ENCODE assay signal across 1 cellular context in the genomic region with DNA sequence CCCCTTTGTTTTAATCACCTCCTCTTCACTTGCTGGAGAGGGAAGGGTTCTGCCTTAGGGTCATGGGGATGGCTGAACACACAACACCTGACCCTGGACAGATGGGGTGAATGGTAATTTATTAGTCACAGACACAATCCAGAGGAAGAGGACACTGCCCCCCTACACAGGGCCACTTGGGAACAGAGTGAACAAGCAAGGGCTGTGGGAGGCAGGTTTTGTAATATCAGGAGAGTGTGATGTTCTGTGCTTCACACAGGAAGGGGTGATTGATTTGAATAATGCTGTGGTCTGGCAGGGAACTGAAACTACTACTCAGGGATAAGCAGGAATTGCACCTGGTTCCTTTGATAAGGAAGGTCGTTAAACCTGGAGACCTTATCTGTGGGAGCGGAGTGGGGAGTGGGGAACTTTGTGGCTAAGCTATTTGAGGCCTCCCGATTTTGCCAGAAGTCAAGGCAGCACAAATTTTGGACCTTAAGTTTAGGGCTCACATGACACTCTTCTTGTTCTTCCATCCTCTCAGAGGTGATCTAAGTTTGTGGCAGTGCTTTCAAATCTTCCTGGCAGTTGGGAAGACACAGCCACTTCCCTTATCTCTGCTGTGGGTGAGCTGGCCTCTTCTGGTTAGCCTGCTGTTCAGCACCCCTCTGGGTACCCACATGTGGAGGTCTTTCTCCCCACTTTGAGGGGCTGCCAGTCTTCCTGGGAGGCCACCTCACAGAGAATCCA.
TF ChIP-seq lines count a peak whose summit lies in the region.

No MANE protein-coding gene starts in this region.

TF ChIP-seq in K562, 482 proteins besides CTCF, POLR2A, EP300 and RAD21 (continued from another document and continues in another):
- TF ChIP-seq, protein P1, sequence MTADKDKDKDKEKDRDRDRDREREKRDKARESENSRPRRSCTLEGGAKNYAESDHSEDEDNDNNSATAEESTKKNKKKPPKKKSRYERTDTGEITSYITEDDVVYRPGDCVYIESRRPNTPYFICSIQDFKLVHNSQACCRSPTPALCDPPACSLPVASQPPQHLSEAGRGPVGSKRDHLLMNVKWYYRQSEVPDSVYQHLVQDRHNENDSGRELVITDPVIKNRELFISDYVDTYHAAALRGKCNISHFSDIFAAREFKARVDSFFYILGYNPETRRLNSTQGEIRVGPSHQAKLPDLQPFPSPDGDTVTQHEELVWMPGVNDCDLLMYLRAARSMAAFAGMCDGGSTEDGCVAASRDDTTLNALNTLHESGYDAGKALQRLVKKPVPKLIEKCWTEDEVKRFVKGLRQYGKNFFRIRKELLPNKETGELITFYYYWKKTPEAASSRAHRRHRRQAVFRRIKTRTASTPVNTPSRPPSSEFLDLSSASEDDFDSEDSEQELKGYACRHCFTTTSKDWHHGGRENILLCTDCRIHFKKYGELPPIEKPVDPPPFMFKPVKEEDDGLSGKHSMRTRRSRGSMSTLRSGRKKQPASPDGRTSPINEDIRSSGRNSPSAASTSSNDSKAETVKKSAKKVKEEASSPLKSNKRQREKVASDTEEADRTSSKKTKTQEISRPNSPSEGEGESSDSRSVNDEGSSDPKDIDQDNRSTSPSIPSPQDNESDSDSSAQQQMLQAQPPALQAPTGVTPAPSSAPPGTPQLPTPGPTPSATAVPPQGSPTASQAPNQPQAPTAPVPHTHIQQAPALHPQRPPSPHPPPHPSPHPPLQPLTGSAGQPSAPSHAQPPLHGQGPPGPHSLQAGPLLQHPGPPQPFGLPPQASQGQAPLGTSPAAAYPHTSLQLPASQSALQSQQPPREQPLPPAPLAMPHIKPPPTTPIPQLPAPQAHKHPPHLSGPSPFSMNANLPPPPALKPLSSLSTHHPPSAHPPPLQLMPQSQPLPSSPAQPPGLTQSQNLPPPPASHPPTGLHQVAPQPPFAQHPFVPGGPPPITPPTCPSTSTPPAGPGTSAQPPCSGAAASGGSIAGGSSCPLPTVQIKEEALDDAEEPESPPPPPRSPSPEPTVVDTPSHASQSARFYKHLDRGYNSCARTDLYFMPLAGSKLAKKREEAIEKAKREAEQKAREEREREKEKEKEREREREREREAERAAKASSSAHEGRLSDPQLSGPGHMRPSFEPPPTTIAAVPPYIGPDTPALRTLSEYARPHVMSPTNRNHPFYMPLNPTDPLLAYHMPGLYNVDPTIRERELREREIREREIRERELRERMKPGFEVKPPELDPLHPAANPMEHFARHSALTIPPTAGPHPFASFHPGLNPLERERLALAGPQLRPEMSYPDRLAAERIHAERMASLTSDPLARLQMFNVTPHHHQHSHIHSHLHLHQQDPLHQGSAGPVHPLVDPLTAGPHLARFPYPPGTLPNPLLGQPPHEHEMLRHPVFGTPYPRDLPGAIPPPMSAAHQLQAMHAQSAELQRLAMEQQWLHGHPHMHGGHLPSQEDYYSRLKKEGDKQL (CRISPR knock-in tag; IDR thresholded peaks at IDR 0.05; ENCODE audit: borderline replicate concordance), result 0 out of 2 replicates have a peak, but pooled peaks have one; percentile 72
- TF ChIP-seq SMAD4 (CRISPR knock-in tag; conservative IDR thresholded peaks at IDR 0.05), result peak; percentile 96
- TF ChIP-seq, protein P2, sequence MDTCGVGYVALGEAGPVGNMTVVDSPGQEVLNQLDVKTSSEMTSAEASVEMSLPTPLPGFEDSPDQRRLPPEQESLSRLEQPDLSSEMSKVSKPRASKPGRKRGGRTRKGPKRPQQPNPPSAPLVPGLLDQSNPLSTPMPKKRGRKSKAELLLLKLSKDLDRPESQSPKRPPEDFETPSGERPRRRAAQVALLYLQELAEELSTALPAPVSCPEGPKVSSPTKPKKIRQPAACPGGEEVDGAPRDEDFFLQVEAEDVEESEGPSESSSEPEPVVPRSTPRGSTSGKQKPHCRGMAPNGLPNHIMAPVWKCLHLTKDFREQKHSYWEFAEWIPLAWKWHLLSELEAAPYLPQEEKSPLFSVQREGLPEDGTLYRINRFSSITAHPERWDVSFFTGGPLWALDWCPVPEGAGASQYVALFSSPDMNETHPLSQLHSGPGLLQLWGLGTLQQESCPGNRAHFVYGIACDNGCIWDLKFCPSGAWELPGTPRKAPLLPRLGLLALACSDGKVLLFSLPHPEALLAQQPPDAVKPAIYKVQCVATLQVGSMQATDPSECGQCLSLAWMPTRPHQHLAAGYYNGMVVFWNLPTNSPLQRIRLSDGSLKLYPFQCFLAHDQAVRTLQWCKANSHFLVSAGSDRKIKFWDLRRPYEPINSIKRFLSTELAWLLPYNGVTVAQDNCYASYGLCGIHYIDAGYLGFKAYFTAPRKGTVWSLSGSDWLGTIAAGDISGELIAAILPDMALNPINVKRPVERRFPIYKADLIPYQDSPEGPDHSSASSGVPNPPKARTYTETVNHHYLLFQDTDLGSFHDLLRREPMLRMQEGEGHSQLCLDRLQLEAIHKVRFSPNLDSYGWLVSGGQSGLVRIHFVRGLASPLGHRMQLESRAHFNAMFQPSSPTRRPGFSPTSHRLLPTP (IDR thresholded peaks at IDR 0.05; ENCODE audit: borderline replicate concordance, extremely low read depth, insufficient read length), result no peak
- TF ChIP-seq, protein P3, sequence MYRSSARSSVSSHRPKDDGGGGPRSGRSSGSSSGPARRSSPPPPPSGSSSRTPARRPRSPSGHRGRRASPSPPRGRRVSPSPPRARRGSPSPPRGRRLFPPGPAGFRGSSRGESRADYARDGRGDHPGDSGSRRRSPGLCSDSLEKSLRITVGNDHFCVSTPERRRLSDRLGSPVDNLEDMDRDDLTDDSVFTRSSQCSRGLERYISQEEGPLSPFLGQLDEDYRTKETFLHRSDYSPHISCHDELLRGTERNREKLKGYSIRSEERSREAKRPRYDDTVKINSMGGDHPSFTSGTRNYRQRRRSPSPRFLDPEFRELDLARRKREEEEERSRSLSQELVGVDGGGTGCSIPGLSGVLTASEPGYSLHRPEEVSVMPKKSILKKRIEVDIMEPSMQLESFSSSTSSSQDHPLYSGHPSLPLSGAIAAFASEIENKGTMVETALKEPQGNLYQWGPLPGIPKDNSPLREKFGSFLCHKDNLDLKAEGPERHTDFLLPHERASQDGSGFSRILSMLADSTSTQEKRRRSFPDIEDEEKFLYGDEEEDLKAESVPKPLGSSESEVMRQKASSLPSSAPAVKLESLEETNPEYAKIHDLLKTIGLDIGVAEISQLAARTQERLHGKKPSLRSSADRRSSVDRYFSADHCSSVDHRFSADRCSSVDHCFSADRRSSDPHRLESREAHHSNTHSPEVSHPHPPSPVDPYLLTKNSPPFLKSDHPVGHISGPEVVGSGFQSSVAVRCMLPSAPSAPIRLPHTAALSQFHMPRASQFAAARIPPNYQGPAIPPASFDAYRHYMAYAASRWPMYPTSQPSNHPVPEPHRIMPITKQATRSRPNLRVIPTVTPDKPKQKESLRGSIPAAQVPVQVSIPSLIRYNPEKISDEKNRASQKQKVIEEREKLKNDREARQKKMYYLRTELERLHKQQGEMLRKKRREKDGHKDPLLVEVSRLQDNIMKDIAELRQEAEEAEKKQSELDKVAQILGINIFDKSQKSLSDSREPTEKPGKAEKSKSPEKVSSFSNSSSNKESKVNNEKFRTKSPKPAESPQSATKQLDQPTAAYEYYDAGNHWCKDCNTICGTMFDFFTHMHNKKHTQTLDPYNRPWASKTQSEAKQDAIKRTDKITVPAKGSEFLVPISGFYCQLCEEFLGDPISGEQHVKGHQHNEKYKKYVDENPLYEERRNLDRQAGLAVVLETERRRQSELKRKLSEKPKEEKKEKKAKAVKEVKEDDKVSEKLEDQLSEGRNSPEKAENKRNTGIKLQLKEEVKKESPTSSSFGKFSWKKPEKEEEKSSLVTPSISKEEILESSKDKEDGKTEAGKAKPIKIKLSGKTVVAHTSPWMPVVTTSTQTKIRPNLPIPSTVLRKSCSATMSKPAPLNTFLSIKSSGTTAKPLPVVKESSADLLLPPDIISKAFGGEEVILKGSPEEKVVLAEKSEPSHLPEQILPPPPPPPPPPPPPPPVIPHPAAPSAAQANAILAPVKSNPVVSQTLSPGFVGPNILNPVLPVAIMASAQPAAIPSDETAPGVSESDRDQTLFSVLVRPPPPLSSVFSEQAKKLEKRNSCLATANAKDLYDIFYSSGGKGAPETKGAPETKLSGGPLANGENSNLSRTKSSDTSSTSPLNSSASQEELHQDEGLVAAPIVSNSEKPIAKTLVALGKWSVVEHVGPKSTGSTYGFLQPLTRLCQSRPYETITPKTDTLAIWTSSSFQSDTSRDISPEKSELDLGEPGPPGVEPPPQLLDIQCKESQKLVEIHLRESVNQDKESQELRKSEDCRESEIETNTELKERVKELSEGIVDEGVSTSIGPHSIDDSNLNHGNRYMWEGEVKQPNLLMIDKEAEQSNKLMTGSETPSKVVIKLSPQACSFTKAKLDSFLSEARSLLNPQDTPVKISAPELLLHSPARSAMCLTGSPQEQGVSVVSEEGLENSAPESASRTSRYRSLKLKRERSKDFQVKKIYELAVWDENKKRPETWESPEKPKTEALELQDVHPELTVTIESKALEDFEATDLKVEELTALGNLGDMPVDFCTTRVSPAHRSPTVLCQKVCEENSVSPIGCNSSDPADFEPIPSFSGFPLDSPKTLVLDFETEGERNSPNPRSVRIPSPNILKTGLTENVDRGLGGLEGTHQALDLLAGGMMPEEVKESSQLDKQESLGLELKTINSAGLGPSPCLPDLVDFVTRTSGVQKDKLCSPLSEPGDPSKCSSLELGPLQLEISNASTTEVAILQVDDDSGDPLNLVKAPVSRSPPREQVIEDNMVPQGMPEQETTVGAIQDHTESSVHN (IDR thresholded peaks at IDR 0.05; ENCODE audit: borderline replicate concordance in 1 of 2, low read depth in 1 of 2), result peak in 1 of 2 experiments; percentile 90; a peak in 2 of 4 replicates
- no peak for TF ChIP-seq PCBP2 (IDR thresholded peaks at IDR 0.05; ENCODE audit: low read depth, low read length, poor library complexity, severe bottlenecking)
- TF ChIP-seq, protein P4, sequence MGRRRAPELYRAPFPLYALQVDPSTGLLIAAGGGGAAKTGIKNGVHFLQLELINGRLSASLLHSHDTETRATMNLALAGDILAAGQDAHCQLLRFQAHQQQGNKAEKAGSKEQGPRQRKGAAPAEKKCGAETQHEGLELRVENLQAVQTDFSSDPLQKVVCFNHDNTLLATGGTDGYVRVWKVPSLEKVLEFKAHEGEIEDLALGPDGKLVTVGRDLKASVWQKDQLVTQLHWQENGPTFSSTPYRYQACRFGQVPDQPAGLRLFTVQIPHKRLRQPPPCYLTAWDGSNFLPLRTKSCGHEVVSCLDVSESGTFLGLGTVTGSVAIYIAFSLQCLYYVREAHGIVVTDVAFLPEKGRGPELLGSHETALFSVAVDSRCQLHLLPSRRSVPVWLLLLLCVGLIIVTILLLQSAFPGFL (CRISPR knock-in tag; IDR thresholded peaks at IDR 0.05), result no peak
- peak; percentile 66; the same call in 1 of the 2 replicates for TF ChIP-seq NR2C1 (IDR thresholded peaks at IDR 0.05)
- TF ChIP-seq NR2C1 (tag; IDR thresholded peaks at IDR 0.05), result peak; percentile 87
- TF ChIP-seq CBX2 (IDR thresholded peaks at IDR 0.05; ENCODE audit: insufficient read depth, low read length, poor library complexity, severe bottlenecking), result no peak
- no peak for TF ChIP-seq HNRNPLL (IDR thresholded peaks at IDR 0.05; ENCODE audit: low read depth, low read length, poor library complexity, severe bottlenecking)
- peak; percentile 93 for TF ChIP-seq GATAD2B (IDR thresholded peaks at IDR 0.05; ENCODE audit: borderline replicate concordance)
- peak; percentile 65 for TF ChIP-seq MYC (IDR thresholded peaks at IDR 0.05; ENCODE audit: low read depth, low read length)
- no peak for TF ChIP-seq MYC (CRISPR knock-in tag; IDR thresholded peaks at IDR 0.05; ENCODE audit: borderline replicate concordance, low read depth)
- TF ChIP-seq, protein P5, sequence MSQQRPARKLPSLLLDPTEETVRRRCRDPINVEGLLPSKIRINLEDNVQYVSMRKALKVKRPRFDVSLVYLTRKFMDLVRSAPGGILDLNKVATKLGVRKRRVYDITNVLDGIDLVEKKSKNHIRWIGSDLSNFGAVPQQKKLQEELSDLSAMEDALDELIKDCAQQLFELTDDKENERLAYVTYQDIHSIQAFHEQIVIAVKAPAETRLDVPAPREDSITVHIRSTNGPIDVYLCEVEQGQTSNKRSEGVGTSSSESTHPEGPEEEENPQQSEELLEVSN (IDR thresholded peaks at IDR 0.05; ENCODE audit: borderline replicate concordance in 1 of 2, extremely low read depth in 1 of 2, insufficient read depth in 1 of 2, insufficient read length in 1 of 2, low read depth in 1 of 2, low read length in 1 of 2, poor library complexity in 1 of 2, severe bottlenecking in 1 of 2), result no peak
- TF ChIP-seq, protein P6, sequence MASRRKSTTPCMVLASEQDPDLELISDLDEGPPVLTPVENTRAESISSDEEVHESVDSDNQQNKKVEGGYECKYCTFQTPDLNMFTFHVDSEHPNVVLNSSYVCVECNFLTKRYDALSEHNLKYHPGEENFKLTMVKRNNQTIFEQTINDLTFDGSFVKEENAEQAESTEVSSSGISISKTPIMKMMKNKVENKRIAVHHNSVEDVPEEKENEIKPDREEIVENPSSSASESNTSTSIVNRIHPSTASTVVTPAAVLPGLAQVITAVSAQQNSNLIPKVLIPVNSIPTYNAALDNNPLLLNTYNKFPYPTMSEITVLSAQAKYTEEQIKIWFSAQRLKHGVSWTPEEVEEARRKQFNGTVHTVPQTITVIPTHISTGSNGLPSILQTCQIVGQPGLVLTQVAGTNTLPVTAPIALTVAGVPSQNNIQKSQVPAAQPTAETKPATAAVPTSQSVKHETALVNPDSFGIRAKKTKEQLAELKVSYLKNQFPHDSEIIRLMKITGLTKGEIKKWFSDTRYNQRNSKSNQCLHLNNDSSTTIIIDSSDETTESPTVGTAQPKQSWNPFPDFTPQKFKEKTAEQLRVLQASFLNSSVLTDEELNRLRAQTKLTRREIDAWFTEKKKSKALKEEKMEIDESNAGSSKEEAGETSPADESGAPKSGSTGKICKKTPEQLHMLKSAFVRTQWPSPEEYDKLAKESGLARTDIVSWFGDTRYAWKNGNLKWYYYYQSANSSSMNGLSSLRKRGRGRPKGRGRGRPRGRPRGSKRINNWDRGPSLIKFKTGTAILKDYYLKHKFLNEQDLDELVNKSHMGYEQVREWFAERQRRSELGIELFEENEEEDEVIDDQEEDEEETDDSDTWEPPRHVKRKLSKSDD (conservative IDR thresholded peaks at IDR 0.05; ENCODE audit: low read length), result no peak
- no peak; the same call in 1 of the 2 replicates for TF ChIP-seq ZNF175 (CRISPR knock-in tag; IDR thresholded peaks at IDR 0.05; ENCODE audit: low read depth)
- TF ChIP-seq, protein P7, sequence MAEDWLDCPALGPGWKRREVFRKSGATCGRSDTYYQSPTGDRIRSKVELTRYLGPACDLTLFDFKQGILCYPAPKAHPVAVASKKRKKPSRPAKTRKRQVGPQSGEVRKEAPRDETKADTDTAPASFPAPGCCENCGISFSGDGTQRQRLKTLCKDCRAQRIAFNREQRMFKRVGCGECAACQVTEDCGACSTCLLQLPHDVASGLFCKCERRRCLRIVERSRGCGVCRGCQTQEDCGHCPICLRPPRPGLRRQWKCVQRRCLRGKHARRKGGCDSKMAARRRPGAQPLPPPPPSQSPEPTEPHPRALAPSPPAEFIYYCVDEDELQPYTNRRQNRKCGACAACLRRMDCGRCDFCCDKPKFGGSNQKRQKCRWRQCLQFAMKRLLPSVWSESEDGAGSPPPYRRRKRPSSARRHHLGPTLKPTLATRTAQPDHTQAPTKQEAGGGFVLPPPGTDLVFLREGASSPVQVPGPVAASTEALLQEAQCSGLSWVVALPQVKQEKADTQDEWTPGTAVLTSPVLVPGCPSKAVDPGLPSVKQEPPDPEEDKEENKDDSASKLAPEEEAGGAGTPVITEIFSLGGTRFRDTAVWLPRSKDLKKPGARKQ (CRISPR knock-in tag; IDR thresholded peaks at IDR 0.05), result no peak
- TF ChIP-seq, protein P8, sequence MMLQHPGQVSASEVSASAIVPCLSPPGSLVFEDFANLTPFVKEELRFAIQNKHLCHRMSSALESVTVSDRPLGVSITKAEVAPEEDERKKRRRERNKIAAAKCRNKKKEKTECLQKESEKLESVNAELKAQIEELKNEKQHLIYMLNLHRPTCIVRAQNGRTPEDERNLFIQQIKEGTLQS (IDR thresholded peaks at IDR 0.05), result 0 out of 2 replicates have a peak, but pooled peaks have one; percentile 61
- TF ChIP-seq, protein P8 (CRISPR knock-in tag; conservative IDR thresholded peaks at IDR 0.05), result peak; percentile 71
- peak; percentile 59 for TF ChIP-seq BACH1 (tag; IDR thresholded peaks at IDR 0.05)
- TF ChIP-seq ZNF143 (CRISPR knock-in tag; IDR thresholded peaks at IDR 0.05), result no peak
